Comparison of ENCODE assay signal across 1 cellular context in genomic region chr11:57251491-57252104, GRCh38.
TF ChIP-seq lines count a peak whose summit lies in the region.

No MANE protein-coding gene starts in this region.

TF ChIP-seq in GM23338, 12 proteins besides CTCF, POLR2A, EP300 and RAD21 (continued from another document):
- TF ChIP-seq ETS1 (IDR thresholded peaks at IDR 0.05) (no peak), JUNB (IDR thresholded peaks at IDR 0.05; ENCODE audit: unreplicated experiment) (no peak), REST (IDR thresholded peaks at IDR 0.05; ENCODE audit: unreplicated experiment) (no peak), EZH2phosphoT487 (IDR thresholded peaks at IDR 0.05; ENCODE audit: unreplicated experiment) (no peak)
